Comparison of ENCODE assay signal across 9 cellular contexts in genomic region chr2:46276652-46277051, GRCh38. TPM values are rescaled to one million over a fixed set of nuclear protein-coding genes. Genes with fewer than 3 reads are reported as not detected.
A peak's percentile ranks its signal among the peaks of the same experiment; 100 is the strongest.
DNase-seq lines count a peak whose midpoint lies in the region; ATAC-seq and TF ChIP-seq lines count a peak whose summit lies in the region.
"Had no signal": no experiment of that assay in that cellular context is flagged by ENCODE, and none has a peak within 500 bp of the region (broad histone marks: within the 10 kb centered on the region; RNA-seq: fewer than 3 reads in every experiment).

No MANE protein-coding gene starts in this region.

- peak; percentile 89 for ATAC-seq in HCT116
- no peak for ATAC-seq in GM18519 (IDR thresholded peaks at IDR 0.05; ENCODE audit: low FRiP score, unreplicated experiment)
- no peak for ATAC-seq in GM21825 (IDR thresholded peaks at IDR 0.05; ENCODE audit: unreplicated experiment)
- no peak for ATAC-seq in HG03280 (IDR thresholded peaks at IDR 0.05; ENCODE audit: unreplicated experiment)

- H3K9me2 ChIP-seq in HCT116 (ENCODE audit: insufficient read depth): no peaks in the 10 kb centered on the region

- H3K27ac ChIP-seq in HCT116 (ENCODE audit: low read depth, low read length) (no peak overlapping the region), mammary epithelial cell (ENCODE audit: insufficient read depth, low read depth, low read length) (no peak overlapping the region), liver (ENCODE audit: low read depth in 1 of 2, low read length in 2 of 2) (peak overlapping the region; percentile 48 to 51)

- dilution Hi-C loops in mammary epithelial cell (cut with HindIII; ENCODE audit: low sequenced_read_pairs): no loop called here

- no peaks in the 10 kb centered on the region for H4K20me1 ChIP-seq in HCT116 (ENCODE audit: insufficient read depth)
- no peaks in the 10 kb centered on the region for H4K20me1 ChIP-seq in mammary epithelial cell (ENCODE audit: insufficient read depth, low read length)

- no peaks in the 10 kb centered on the region for H3K79me2 ChIP-seq in HCT116 (ENCODE audit: insufficient read depth, low read length)
- H3K79me2 ChIP-seq in mammary epithelial cell (ENCODE audit: insufficient read depth, low read length): no peaks in the 10 kb centered on the region

- RAD21 ChIA-PET in HCT116 (lab: Charles Lee; ENCODE audit: low non-redundant PET in 1 of 2, low total read pairs in 2 of 2, uncharacterized antibody in 2 of 2, unreplicated experiment in 2 of 2): interaction anchor here in 1 of 2 experiments (0.9 kb wide), 1 partner anchor 214 kb away, joined by 3 read pairs; no protein-coding TSS in a partner anchor

- intact Hi-C loops in HCT116 (cut with micrococcal nuclease) (no loop called here), mammary epithelial cell (cut with micrococcal nuclease) (no loop called here)

- H3K9ac ChIP-seq in HCT116 (ENCODE audit: low read length) (no peak overlapping the region), mammary epithelial cell (ENCODE audit: insufficient read depth, low read length) (no peak overlapping the region), liver (ENCODE audit: low read depth in 1 of 2, low read length in 2 of 2) (no peak overlapping the region)

- H3K9me3 ChIP-seq in HCT116 (ENCODE audit: control insufficient read depth in 1 of 2, insufficient read depth in 1 of 2, low read depth in 1 of 2, low read length in 2 of 2): no peaks in the 10 kb centered on the region
- no peaks in the 10 kb centered on the region for H3K9me3 ChIP-seq in mammary epithelial cell (replicated peaks; ENCODE audit: insufficient read depth, low read length)
- no peaks in the 10 kb centered on the region for H3K9me3 ChIP-seq in liver (ENCODE audit: control insufficient read depth in 4 of 4, low read length in 3 of 4)
- no peaks in the 10 kb centered on the region for H3K9me3 ChIP-seq in HAP-1

- no peaks in the 10 kb centered on the region for H3K27me3 ChIP-seq in HCT116 (ENCODE audit: insufficient read depth, low read length)
- H3K27me3 ChIP-seq in mammary epithelial cell (ENCODE audit: insufficient read depth, low read length): no peaks in the 10 kb centered on the region
- H3K27me3 ChIP-seq in liver (ENCODE audit: control insufficient read depth in 4 of 4, insufficient read depth in 4 of 4, low read length in 3 of 4): no peaks in the 10 kb centered on the region
- H3K27me3 ChIP-seq in HAP-1 (ENCODE audit: low read depth): 0 out of 2 replicates have a peak, but pooled peaks cover 2% of the 10 kb centered on the region

- in situ Hi-C loops in mammary epithelial cell (cut with MboI; ENCODE audit: low sequenced_read_pairs in 2 of 2): no loop called here
- in situ Hi-C loops in HAP-1 (cut with MboI; ENCODE audit: low sequenced_read_pairs): no loop called here

- 84% methylated on average over 3 of the region's 3 CpGs for WGBS in mammary epithelial cell (ENCODE audit: low coverage, missing lambda C conversion rate)
- 83% methylated on average over 3 of the region's 3 CpGs for WGBS in liver

- BruUV-seq in HCT116 (replicated peaks; lab: Mats Ljungman, UMichigan) (no TSS peak), mammary epithelial cell (replicated peaks; lab: Mats Ljungman, UMichigan) (no TSS peak)

- peak; percentile 19 for TF ChIP-seq CTCF in AG04449 (IDR thresholded peaks at IDR 0.05; ENCODE audit: insufficient read depth, low read length, missing control alignments)
- TF ChIP-seq CTCF in HCT116 (IDR thresholded peaks at IDR 0.05 in 2 of 3, conservative IDR thresholded peaks at IDR 0.05 in 1 of 3; ENCODE audit: borderline replicate concordance in 1 of 3, insufficient read depth in 1 of 3, low read depth in 2 of 3, low read length in 2 of 3): peak; percentile 21 to 42 (median 32); a peak in 5 of 6 replicates
- TF ChIP-seq CTCF in mammary epithelial cell (conservative IDR thresholded peaks at IDR 0.05 in 1 of 2, IDR thresholded peaks at IDR 0.05 in 1 of 2; ENCODE audit: extremely low read depth in 1 of 2, insufficient read depth in 1 of 2, low read depth in 1 of 2, low read length in 2 of 2): peak; percentile 4 to 27
- no peak for TF ChIP-seq CTCF in liver (IDR thresholded peaks at IDR 0.05; ENCODE audit: low read depth, low read length, missing input control)

- H3K4me1 ChIP-seq in HCT116 (ENCODE audit: control insufficient read depth in 1 of 2, insufficient read depth in 2 of 2, low read length in 2 of 2) (no peaks in the 10 kb centered on the region), mammary epithelial cell (ENCODE audit: insufficient read depth, low read length) (peaks cover 10% of the 10 kb centered on the region), liver (ENCODE audit: control insufficient read depth in 4 of 4, insufficient read depth in 4 of 4, low read length in 3 of 4) (peaks cover 2 to 11% (median 5%) of the 10 kb centered on the region in 4 donors), HAP-1 (no peaks in the 10 kb centered on the region)

- TF ChIP-seq RAD21 in HCT116 (IDR thresholded peaks at IDR 0.05; ENCODE audit: low read depth) (peak; percentile 45; the same call in 1 of the 2 replicates), liver (IDR thresholded peaks at IDR 0.05) (peak in 1 of 2 donors; percentile 34)

- no peaks in the 10 kb centered on the region for H3K36me3 ChIP-seq in HCT116 (ENCODE audit: control insufficient read depth in 1 of 2, insufficient read depth in 2 of 2, low read length in 2 of 2)
- H3K36me3 ChIP-seq in mammary epithelial cell (ENCODE audit: insufficient read depth, low read length): no peaks in the 10 kb centered on the region
- H3K36me3 ChIP-seq in liver (ENCODE audit: control insufficient read depth in 4 of 4, insufficient read depth in 3 of 4, low read depth in 1 of 4, low read length in 3 of 4): no peaks in the 10 kb centered on the region
- H3K36me3 ChIP-seq in HAP-1 (replicated peaks): no peaks in the 10 kb centered on the region

- DNase-seq in AG04449 (ENCODE audit: low read depth, low spot score) (no peak), HCT116 (ENCODE audit: low read depth, low spot score) (no peak), mammary epithelial cell (no peak), HAP-1 (ENCODE audit: low spot score in 2 of 2) (no peak)
- DNase-seq: NCI-H526 had no signal

- CTCF ChIA-PET in AG04449 (lab: Yijun Ruan, JAX) (interaction anchor here (1.0 to 1.7 kb wide), 10 partner anchors 10 to 258 kb away, joined by 3 to 7 read pairs (median 4); no protein-coding TSS in a partner anchor), HCT116 (lab: Charles Lee) (interaction anchor here (0.9 to 1.4 kb wide), 2 partner anchors 25 to 214 kb away, joined by 3 to 6 read pairs; no protein-coding TSS in a partner anchor), mammary epithelial cell (lab: Charles Lee; ENCODE audit: low non-redundant PET) (interaction anchor here (0.7 kb wide), 1 partner anchor 18 kb away, joined by 5 read pairs; no protein-coding TSS in a partner anchor)

- TF ChIP-seq POLR2A in HCT116 (IDR thresholded peaks at IDR 0.05; ENCODE audit: borderline replicate concordance, extremely low read depth, insufficient read depth, insufficient read length): no peak

- H3K4me3 ChIP-seq in AG04449 (ENCODE audit: low read depth, low read length) (no peak overlapping the region), HCT116 (replicated peaks in 1 of 2; ENCODE audit: low read depth in 1 of 2, low read length in 2 of 2) (no peak overlapping the region), mammary epithelial cell (replicated peaks in 1 of 3; ENCODE audit: insufficient read depth in 1 of 3, low read depth in 2 of 3, low read length in 3 of 3) (no peak overlapping the region), liver (ENCODE audit: low read depth in 1 of 3, low read length in 3 of 3) (no peak overlapping the region), HAP-1 (no peak overlapping the region)

- POLR2A ChIA-PET in AG04449 (lab: Yijun Ruan, JAX) (no interaction called here), HCT116 (lab: Charles Lee) (no interaction called here)

- no peak overlapping the region for H2AFZ ChIP-seq in HCT116 (ENCODE audit: low read depth, low read length, poor library complexity, severe bottlenecking)
- no peak overlapping the region for H2AFZ ChIP-seq in mammary epithelial cell (ENCODE audit: low read depth, low read length)

- no peak overlapping the region for H3K4me2 ChIP-seq in HCT116 (ENCODE audit: low read length)
- H3K4me2 ChIP-seq in mammary epithelial cell (ENCODE audit: insufficient read depth, low read depth, low read length): no peak overlapping the region

TF ChIP-seq in HCT116, 20 proteins besides CTCF, POLR2A, EP300 and RAD21 (continues in another document):
- TF ChIP-seq SIN3A (IDR thresholded peaks at IDR 0.05; ENCODE audit: low read depth): no peak

TF ChIP-seq in liver, 16 proteins besides CTCF, POLR2A, EP300 and RAD21 (continues in another document):
- TF ChIP-seq RXRA (IDR thresholded peaks at IDR 0.05) (no peak), EGR1 (IDR thresholded peaks at IDR 0.05; ENCODE audit: low read depth in 2 of 2) (no peak), FOXA2 (IDR thresholded peaks at IDR 0.05) (no peak), REST (IDR thresholded peaks at IDR 0.05) (no peak), JUND (IDR thresholded peaks at IDR 0.05) (no peak)

RNA-seq across cellular contexts. Expression of gene EPAS1, which starts 20.6 kb away (rescaled TPM):
- 55.9 TPM for total RNA-seq in HCT116 (2021; ENCODE audit: unreplicated experiment)
- 36.4 and 50.7 TPM in 2 replicates for polyA plus RNA-seq in HCT116 (2012)
- total RNA-seq in mammary epithelial cell: 100 to 1,000 TPM; 130 to 174 TPM
- polyA plus RNA-seq in mammary epithelial cell: 182 TPM
- polyA minus RNA-seq in mammary epithelial cell: 153 TPM
- total RNA-seq in liver: 100 to 1,000 TPM in 1 of 2 donors, 10 to 100 TPM in 1; 51.5 to 193 TPM
- polyA plus RNA-seq in liver: 10 to 100 TPM; 26.2 to 70.7 TPM

Comparison
In these comparisons a context has a peak if more than half of its experiments do, and no peak if none do; other contexts are left out.
1. H3K27ac ChIP-seq: peak in liver (2 of 2); none in HCT116 (single experiment) and mammary epithelial cell (single experiment).